ENCODE assay signal across 8 cellular contexts in the genomic region with DNA sequence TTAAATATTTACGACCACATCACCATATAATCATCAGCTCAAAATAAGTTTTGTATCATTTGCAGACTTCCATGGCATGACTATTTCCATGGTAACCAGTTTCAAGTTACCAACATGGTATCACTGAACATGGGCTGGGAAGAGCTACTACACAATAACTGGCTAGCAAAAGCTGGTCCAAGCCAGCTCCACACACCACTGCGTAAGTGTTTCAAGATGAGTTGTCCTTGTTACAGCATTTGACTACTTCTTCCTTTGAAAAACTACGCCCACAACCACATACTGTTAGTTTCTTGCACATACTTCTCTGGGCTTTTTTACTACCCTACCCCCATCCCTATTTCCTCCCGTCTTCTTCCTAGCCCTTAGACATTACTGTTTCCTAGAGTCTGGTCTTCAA. TPM values are rescaled to one million over a fixed set of nuclear protein-coding genes. Genes with fewer than 3 reads are reported as not detected.
DNase-seq lines count a peak whose midpoint lies in the region; ATAC-seq and TF ChIP-seq lines count a peak whose summit lies in the region.

No MANE protein-coding gene starts in this region.

- no peaks in the 10 kb centered on the region for H3K27me3 ChIP-seq in uterus

- no peaks in the 10 kb centered on the region for H3K27me3 Mint-ChIP-seq in activated T-cell treated with anti-CD3 and anti-CD28 coated beads, Interleukin-2, amount 50 U/mL, for 24 hours

- H3K9me3 Mint-ChIP-seq in activated T-cell treated with anti-CD3 and anti-CD28 coated beads, Interleukin-2, amount 50 U/mL, for 24 hours = no peaks in the 10 kb centered on the region

- DNase-seq in SIG-M5 treated with dmso at 0.1 percent for 504 hours (lab: John Stamatoyannopoulos, UW; ENCODE audit: unreplicated experiment) (peak; percentile 36), SIG-M5 (lab: John Stamatoyannopoulos, UW) (no peak), SW 1271 (lab: John Stamatoyannopoulos, UW) (no peak), uterus (no peak)
- DNase-seq in activated T-cell treated with anti-CD3 and anti-CD28 coated beads, Interleukin-2, amount 50 U/mL, for 24 hours = peak; percentile 43
- peak; percentile 29 to 42 for DNase-seq in stimulated activated CD4-positive, alpha-beta T cell treated with anti-CD3 and anti-CD28 coated beads, Interleukin-4, amount 100 ng/mL, for 48 hours (ENCODE audit: low read depth in 2 of 2)
- no peak for DNase-seq in activated CD8-positive, alpha-beta memory T cell treated with anti-CD3 and anti-CD28 coated beads for 24 hours

- intact Hi-C loops in uterus (cut with DNase I; ENCODE audit: low total_unique reads) = no loop called here

- no peak for TF ChIP-seq CTCF in uterus (IDR thresholded peaks at IDR 0.05)

- no peaks in the 10 kb centered on the region for H3K9me3 ChIP-seq in uterus

- H3K27ac Mint-ChIP-seq in activated T-cell treated with anti-CD3 and anti-CD28 coated beads, Interleukin-2, amount 50 U/mL, for 24 hours = peak overlapping the region; percentile 97

- H3K36me3 ChIP-seq in uterus = no peaks in the 10 kb centered on the region

- peak overlapping the region; percentile 70 for H3K4me3 Mint-ChIP-seq in activated T-cell treated with anti-CD3 and anti-CD28 coated beads, Interleukin-2, amount 50 U/mL, for 24 hours

- H3K36me3 Mint-ChIP-seq in activated T-cell treated with anti-CD3 and anti-CD28 coated beads, Interleukin-2, amount 50 U/mL, for 24 hours (ENCODE audit: low read depth) = peaks cover 98% of the 10 kb centered on the region

- H3K4me1 ChIP-seq in uterus = no peaks in the 10 kb centered on the region

- no peak for TF ChIP-seq POLR2A in uterus (IDR thresholded peaks at IDR 0.05)

- H3K27ac ChIP-seq in uterus = no peak overlapping the region

- ATAC-seq in HG02938 (IDR thresholded peaks at IDR 0.05; ENCODE audit: unreplicated experiment) = peak; percentile 93

- no peak overlapping the region for H3K4me3 ChIP-seq in uterus

- H3K4me1 Mint-ChIP-seq in activated T-cell treated with anti-CD3 and anti-CD28 coated beads, Interleukin-2, amount 50 U/mL, for 24 hours (ENCODE audit: low read depth) = peaks cover 82% of the 10 kb centered on the region

RNA-seq across cellular contexts. Expression of a gene that starts 8.5 kb away (rescaled TPM):
- 100 to 1,000 TPM in 3 of 4 donors, 10 to 100 TPM in 1; 64.0 to 314 (median 182) TPM for total RNA-seq in uterus

Comparison
In these comparisons a context has a peak if more than half of its experiments do, and no peak if none do; other contexts are left out.
1. DNase-seq: peak in SIG-M5 treated with dmso at 0.1 percent for 504 hours (single experiment), activated T-cell treated with anti-CD3 and anti-CD28 coated beads, Interleukin-2, amount 50 U/mL, for 24 hours (single experiment) and stimulated activated CD4-positive, alpha-beta T cell treated with anti-CD3 and anti-CD28 coated beads, Interleukin-4, amount 100 ng/mL, for 48 hours (2 of 2); none in SIG-M5 (single experiment), SW 1271 (0 of 2), uterus (0 of 2) and activated CD8-positive, alpha-beta memory T cell treated with anti-CD3 and anti-CD28 coated beads for 24 hours (single experiment).